Comparison of ENCODE assay signal across 17 cellular contexts in genomic region chr11:20529757-20530156, GRCh38.
DNase-seq lines count a peak whose midpoint lies in the region; TF ChIP-seq lines count a peak whose summit lies in the region.
"Had no signal": no experiment of that assay in that cellular context is flagged by ENCODE, and none has a peak within 500 bp of the region (broad histone marks: within the 10 kb centered on the region; RNA-seq: fewer than 3 reads in every experiment).

No MANE protein-coding gene starts in this region.

- H3K27ac Mint-ChIP-seq in HFFc6, result no peak overlapping the region
- H3K27ac Mint-ChIP-seq: CD14-positive monocyte; CD4-positive, alpha-beta memory T cell had no signal

- H3K27me3 ChIP-seq in OCI-LY3 (ENCODE audit: low read depth, low read length), result peaks cover 15% of the 10 kb centered on the region
- H3K27me3 ChIP-seq: BLaER1 had no signal

- H3K4me2 ChIP-seq in OCI-LY3 (ENCODE audit: low read length), result no peak overlapping the region
- H3K4me2 ChIP-seq: BLaER1 had no signal

- H3K4me3 ChIP-seq in OCI-LY3 (ENCODE audit: low read length), result no peak overlapping the region
- H3K4me3 ChIP-seq in epithelial cell of esophagus (ENCODE audit: low read length), result no peak overlapping the region
- H3K4me3 ChIP-seq: BLaER1 had no signal

- H3K4me1 ChIP-seq in OCI-LY3 (ENCODE audit: low read length), result 0 out of 2 replicates have a peak, but pooled peaks cover 4% of the 10 kb centered on the region
- H3K4me1 ChIP-seq: BLaER1 had no signal

- no peak overlapping the region for H3K4me3 Mint-ChIP-seq in HFFc6
- H3K4me3 Mint-ChIP-seq: CD14-positive monocyte; CD4-positive, alpha-beta memory T cell had no signal

- no peaks in the 10 kb centered on the region for H3K9me3 ChIP-seq in OCI-LY3 (ENCODE audit: insufficient read depth, low read length)
- H3K9me3 ChIP-seq: BLaER1 had no signal

- peaks cover 5% of the 10 kb centered on the region; the same call in 1 of the 2 replicates for H3K4me1 Mint-ChIP-seq in HFFc6 (ENCODE audit: low read depth)
- H3K4me1 Mint-ChIP-seq: CD14-positive monocyte had no signal

- H3K27me3 Mint-ChIP-seq in HFFc6 (ENCODE audit: insufficient read depth), result peaks cover 2% of the 10 kb centered on the region; the same call in 1 of the 2 replicates

- H3K79me2 ChIP-seq in OCI-LY3 (ENCODE audit: low read length), result no peaks in the 10 kb centered on the region

- no peak overlapping the region for H3K27ac ChIP-seq in OCI-LY3 (ENCODE audit: low read length)
- H3K27ac ChIP-seq: 22Rv1, BLaER1 had no signal

- DNase-seq in A172 (ENCODE audit: low spot score) (peak; percentile 10), amniotic epithelial cell (ENCODE audit: low read depth) (peak; percentile 2), epithelial cell of esophagus (ENCODE audit: low read depth) (peak; percentile 15), inferior parietal cortex (ENCODE audit: extremely low spot score) (no peak), NK-92 (lab: John Stamatoyannopoulos, UW; ENCODE audit: unreplicated experiment) (no peak), NCI-H446 treated with DMSO at 0.1 percent for 48 hours (lab: John Stamatoyannopoulos, UW) (no peak), HFFc6 (no peak)
- DNase-seq: CD4-positive, alpha-beta memory T cell; DMS53; DND-41; GOT3; H7; IMR-90 had no signal

- H4K20me1 ChIP-seq in OCI-LY3 (ENCODE audit: insufficient read depth, low read length), result no peaks in the 10 kb centered on the region
- H4K20me1 ChIP-seq: BLaER1 had no signal

- no peaks in the 10 kb centered on the region for H3K9me3 Mint-ChIP-seq in HFFc6
- H3K9me3 Mint-ChIP-seq: CD4-positive, alpha-beta memory T cell had no signal

- H3K9ac ChIP-seq in OCI-LY3 (ENCODE audit: low read length), result no peak overlapping the region
- H3K9ac ChIP-seq: BLaER1 had no signal

- no peaks in the 10 kb centered on the region for H3K36me3 Mint-ChIP-seq in HFFc6 (ENCODE audit: low read depth)
- H3K36me3 Mint-ChIP-seq: CD14-positive monocyte; CD4-positive, alpha-beta memory T cell had no signal

- H3K36me3 ChIP-seq in OCI-LY3 (replicated peaks; ENCODE audit: low read depth, low read length), result no peaks in the 10 kb centered on the region
- H3K36me3 ChIP-seq: BLaER1 had no signal

- TF ChIP-seq CTCF in OCI-LY3 (IDR thresholded peaks at IDR 0.05; ENCODE audit: low read depth, low read length) (no peak), epithelial cell of esophagus (IDR thresholded peaks at IDR 0.05; ENCODE audit: insufficient read depth, low read depth, low read length, missing control alignments) (no peak), HFFc6 (IDR thresholded peaks at IDR 0.05) (no peak)

- H2AFZ ChIP-seq in OCI-LY3 (ENCODE audit: low read depth, low read length), result peak overlapping the region; percentile 46; the same call in 1 of the 2 replicates

Comparison
In these comparisons a context has a peak if more than half of its experiments do, and no peak if none do; other contexts are left out.
1. DNase-seq: peak in A172 (single experiment), amniotic epithelial cell (single experiment) and epithelial cell of esophagus (single experiment); none in inferior parietal cortex (single experiment), NK-92 (single experiment), NCI-H446 treated with DMSO at 0.1 percent for 48 hours (single experiment) and HFFc6 (single experiment).